In genomic region chr19:5680437-5681368, GRCh38 we compare ENCODE assay signal across 1 cellular context.
TF ChIP-seq lines count a peak whose summit lies in the region.

A gene with protein sequence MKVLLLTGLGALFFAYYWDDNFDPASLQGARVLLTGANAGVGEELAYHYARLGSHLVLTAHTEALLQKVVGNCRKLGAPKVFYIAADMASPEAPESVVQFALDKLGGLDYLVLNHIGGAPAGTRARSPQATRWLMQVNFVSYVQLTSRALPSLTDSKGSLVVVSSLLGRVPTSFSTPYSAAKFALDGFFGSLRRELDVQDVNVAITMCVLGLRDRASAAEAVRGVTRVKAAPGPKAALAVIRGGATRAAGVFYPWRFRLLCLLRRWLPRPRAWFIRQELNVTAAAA (plus strand): TSS chr19:5681027. CDS start chr19:5684833, 3,806 bp downstream.
A gene with protein sequence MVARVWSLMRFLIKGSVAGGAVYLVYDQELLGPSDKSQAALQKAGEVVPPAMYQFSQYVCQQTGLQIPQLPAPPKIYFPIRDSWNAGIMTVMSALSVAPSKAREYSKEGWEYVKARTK (minus strand): TSS chr19:5680516. CDS start chr19:5680486, 30 bp downstream.

TF ChIP-seq in HepG2, 621 proteins besides CTCF, POLR2A, EP300 and RAD21 (continued from another document):
- TF ChIP-seq, protein P1, sequence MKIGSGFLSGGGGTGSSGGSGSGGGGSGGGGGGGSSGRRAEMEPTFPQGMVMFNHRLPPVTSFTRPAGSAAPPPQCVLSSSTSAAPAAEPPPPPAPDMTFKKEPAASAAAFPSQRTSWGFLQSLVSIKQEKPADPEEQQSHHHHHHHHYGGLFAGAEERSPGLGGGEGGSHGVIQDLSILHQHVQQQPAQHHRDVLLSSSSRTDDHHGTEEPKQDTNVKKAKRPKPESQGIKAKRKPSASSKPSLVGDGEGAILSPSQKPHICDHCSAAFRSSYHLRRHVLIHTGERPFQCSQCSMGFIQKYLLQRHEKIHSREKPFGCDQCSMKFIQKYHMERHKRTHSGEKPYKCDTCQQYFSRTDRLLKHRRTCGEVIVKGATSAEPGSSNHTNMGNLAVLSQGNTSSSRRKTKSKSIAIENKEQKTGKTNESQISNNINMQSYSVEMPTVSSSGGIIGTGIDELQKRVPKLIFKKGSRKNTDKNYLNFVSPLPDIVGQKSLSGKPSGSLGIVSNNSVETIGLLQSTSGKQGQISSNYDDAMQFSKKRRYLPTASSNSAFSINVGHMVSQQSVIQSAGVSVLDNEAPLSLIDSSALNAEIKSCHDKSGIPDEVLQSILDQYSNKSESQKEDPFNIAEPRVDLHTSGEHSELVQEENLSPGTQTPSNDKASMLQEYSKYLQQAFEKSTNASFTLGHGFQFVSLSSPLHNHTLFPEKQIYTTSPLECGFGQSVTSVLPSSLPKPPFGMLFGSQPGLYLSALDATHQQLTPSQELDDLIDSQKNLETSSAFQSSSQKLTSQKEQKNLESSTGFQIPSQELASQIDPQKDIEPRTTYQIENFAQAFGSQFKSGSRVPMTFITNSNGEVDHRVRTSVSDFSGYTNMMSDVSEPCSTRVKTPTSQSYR (CRISPR knock-in tag; IDR thresholded peaks at IDR 0.05; ENCODE audit: borderline replicate concordance): no peak
- no peak for TF ChIP-seq ZNF33B (CRISPR knock-in tag; IDR thresholded peaks at IDR 0.05)
- TF ChIP-seq ZIK1 (CRISPR knock-in tag; IDR thresholded peaks at IDR 0.05; ENCODE audit: borderline replicate concordance, low read depth): peak; percentile 26; the same call in 1 of the 2 replicates
